Comparison of ENCODE assay signal across 1 cellular context in the genomic region with DNA sequence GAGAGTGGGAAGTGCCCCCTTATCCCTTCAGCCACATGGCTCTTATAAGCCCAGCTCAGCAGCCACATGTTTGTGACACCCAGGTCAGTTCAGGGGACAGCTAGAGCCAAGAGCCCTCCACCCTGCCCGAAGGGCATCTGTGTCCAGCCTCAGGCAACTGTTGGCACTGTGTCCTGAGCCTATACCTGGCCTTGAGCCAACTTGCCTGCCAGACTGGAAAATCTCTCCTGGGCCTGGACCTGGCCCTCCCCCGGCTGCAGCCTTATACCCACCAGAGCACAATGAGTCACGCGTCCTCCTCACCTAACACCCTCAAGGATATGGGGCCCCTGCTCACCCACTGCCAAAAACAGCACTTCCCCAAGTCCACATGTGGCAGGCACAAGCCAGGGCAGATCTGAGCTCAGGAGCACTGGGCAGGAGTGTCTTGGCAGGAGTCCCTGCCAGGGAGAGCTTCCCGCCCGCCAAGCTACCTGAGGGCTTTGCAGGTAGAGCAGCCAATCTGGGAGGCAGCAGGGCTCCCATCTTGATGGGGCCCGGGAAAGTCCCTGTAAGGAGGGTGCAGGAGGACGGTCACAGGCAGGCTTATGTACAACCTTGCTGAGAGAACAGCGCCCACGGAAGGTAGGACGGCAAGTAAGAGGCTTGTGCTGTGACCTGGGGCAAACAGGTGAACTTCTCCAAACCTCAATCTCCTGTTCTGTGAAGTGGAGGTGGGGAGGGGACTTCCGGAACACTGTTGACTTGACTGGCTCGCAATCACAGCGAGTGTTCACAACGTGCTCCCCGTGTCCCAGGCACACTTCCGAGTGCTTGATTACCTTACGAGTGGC.
TF ChIP-seq lines count a peak whose summit lies in the region.

No MANE protein-coding gene starts in this region.

TF ChIP-seq in GM12878, 131 proteins besides CTCF, POLR2A, EP300 and RAD21:
- no peak for TF ChIP-seq ZNF217 (IDR thresholded peaks at IDR 0.05)
